Comparison of ENCODE assay signal across 22 cellular contexts in the genomic region with DNA sequence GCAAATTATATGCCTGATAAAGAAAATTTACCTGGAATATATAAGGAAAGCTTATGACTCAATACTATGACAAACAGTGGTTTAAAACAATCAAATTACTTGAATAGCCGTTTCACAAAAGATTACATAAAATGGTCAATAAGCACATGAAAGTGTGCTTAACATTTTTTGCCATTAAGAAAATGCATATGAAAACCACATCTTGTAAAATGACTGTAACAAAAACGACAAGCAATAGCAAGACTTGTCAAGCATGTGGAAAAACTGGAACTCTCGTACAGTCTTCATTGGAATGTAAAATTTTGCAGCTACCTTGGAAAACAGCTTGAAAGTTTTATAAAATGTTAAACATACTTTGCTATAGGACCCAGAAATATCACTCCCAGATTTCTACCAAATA.
"Had no signal": no experiment of that assay in that cellular context is flagged by ENCODE, and none has a peak within 500 bp of the region (broad histone marks: within the 10 kb centered on the region; RNA-seq: fewer than 3 reads in every experiment).

No MANE protein-coding gene starts in this region.

- DNase-seq: colonic mucosa; cortex of kidney; dermis blood vessel endothelial cell; dorsolateral prefrontal cortex; effector CD4-positive, alpha-beta T cell; effector CD8-positive, alpha-beta T cell; effector memory CD4-positive, alpha-beta T cell; effector memory CD8-positive, alpha-beta T cell; endodermal cell; erythroblast; esophagus squamous epithelium; foreskin fibroblast; foreskin keratinocyte; foreskin melanocyte; gastrocnemius medialis; glutamatergic neuron; head of caudate nucleus; heart left ventricle; heart right ventricle had no signal

- FAIRE-seq: endometrium, endothelial cell of umbilical vein, frontal cortex had no signal
